ENCODE assay signal across 13 cellular contexts in genomic region chr11:330694-331314, GRCh38. TPM values are rescaled to one million over a fixed set of nuclear protein-coding genes. Genes with fewer than 3 reads are reported as not detected.
A peak's percentile ranks its signal among the peaks of the same experiment; 100 is the strongest.
DNase-seq lines count a peak whose midpoint lies in the region; ATAC-seq and TF ChIP-seq lines count a peak whose summit lies in the region.
"Had no signal": no experiment of that assay in that cellular context is flagged by ENCODE, and none has a peak within 500 bp of the region (broad histone marks: within the 10 kb centered on the region; RNA-seq: fewer than 3 reads in every experiment).

No MANE protein-coding gene starts in this region.

- intact Hi-C loops in activated CD4-positive, alpha-beta T cell treated with anti-CD3 and anti-CD28 coated beads for 36 hours (cut with DNase I, micrococcal nuclease): no loop called here
- intact Hi-C loops in sigmoid colon (cut with DNase I): no loop called here

- H3K27me3 Mint-ChIP-seq in activated CD4-positive, alpha-beta T cell treated with anti-CD3 and anti-CD28 coated beads for 36 hours: no peaks in the 10 kb centered on the region
- H3K27me3 Mint-ChIP-seq in chondrocyte (ENCODE audit: low read depth): no peaks in the 10 kb centered on the region

- ATAC-seq in activated CD4-positive, alpha-beta T cell treated with anti-CD3 and anti-CD28 coated beads for 36 hours: no peak
- ATAC-seq in left lobe of liver (no peak), HG02870 (IDR thresholded peaks at IDR 0.05; ENCODE audit: unreplicated experiment) (no peak)

- CTCF ChIA-PET in activated CD4-positive, alpha-beta T cell treated with anti-CD3 and anti-CD28 coated beads for 36 hours (lab: Charles Lee): interaction anchor here (0.7 to 1.9 kb wide), 4 partner anchors 9 to 96 kb away, joined by 4 to 10 read pairs (median 5); no protein-coding TSS in a partner anchor

- WGBS in sigmoid colon, 2 donors: 69 to 86% methylated on average over 31 of the region's 31 CpGs

- TF ChIP-seq POLR2A in sigmoid colon (IDR thresholded peaks at IDR 0.05): no peak

- H3K27me3 ChIP-seq in sigmoid colon: no peaks in the 10 kb centered on the region

- no peaks in the 10 kb centered on the region for H3K9me3 Mint-ChIP-seq in activated CD4-positive, alpha-beta T cell treated with anti-CD3 and anti-CD28 coated beads for 36 hours (ENCODE audit: low read depth)
- no peaks in the 10 kb centered on the region for H3K9me3 Mint-ChIP-seq in chondrocyte (ENCODE audit: low read depth)

- peak overlapping the region; percentile 58 for H3K4me3 Mint-ChIP-seq in activated CD4-positive, alpha-beta T cell treated with anti-CD3 and anti-CD28 coated beads for 36 hours
- H3K4me3 Mint-ChIP-seq in chondrocyte (ENCODE audit: unreplicated experiment): no peak overlapping the region

- peak overlapping the region; percentile 33 for H3K27ac Mint-ChIP-seq in activated CD4-positive, alpha-beta T cell treated with anti-CD3 and anti-CD28 coated beads for 36 hours
- no peak overlapping the region for H3K27ac Mint-ChIP-seq in chondrocyte (ENCODE audit: unreplicated experiment)

- peaks cover 62% of the 10 kb centered on the region for H3K4me1 Mint-ChIP-seq in activated CD4-positive, alpha-beta T cell treated with anti-CD3 and anti-CD28 coated beads for 36 hours
- peaks cover 18% of the 10 kb centered on the region for H3K4me1 Mint-ChIP-seq in chondrocyte (ENCODE audit: low read depth)

- H3K4me1 ChIP-seq in sigmoid colon: peaks cover 0 to 29% (median 24%) of the 10 kb centered on the region in 4 donors

- H3K36me3 Mint-ChIP-seq in activated CD4-positive, alpha-beta T cell treated with anti-CD3 and anti-CD28 coated beads for 36 hours (ENCODE audit: low read depth): no peaks in the 10 kb centered on the region
- H3K36me3 Mint-ChIP-seq in chondrocyte (ENCODE audit: low read depth): no peaks in the 10 kb centered on the region

- no peak for TF ChIP-seq EP300 in sigmoid colon (IDR thresholded peaks at IDR 0.05)

- no peaks in the 10 kb centered on the region for H3K9me3 ChIP-seq in sigmoid colon

- no peaks in the 10 kb centered on the region for H3K36me3 ChIP-seq in sigmoid colon

- TF ChIP-seq CTCF in chondrocyte (IDR thresholded peaks at IDR 0.05) (no peak), sigmoid colon (IDR thresholded peaks at IDR 0.05) (no peak)

- peak; percentile 56 for DNase-seq in activated CD4-positive, alpha-beta T cell treated with anti-CD3 and anti-CD28 coated beads for 36 hours
- DNase-seq in activated CD4-positive, alpha-beta T cell treated with anti-CD3 and anti-CD28 coated beads for 1 hour: no peak
- DNase-seq in NAMALWA (ENCODE audit: low spot score) (peak; percentile 62), chondrocyte (ENCODE audit: low spot score) (peak; percentile 85), sigmoid colon (peak; percentile 60), left lobe of liver (ENCODE audit: low spot score) (no peak), midbrain (lab: John Stamatoyannopoulos, UW) (no peak)
- DNase-seq: NCI-H2029 had no signal

- POLR2A ChIA-PET in activated CD4-positive, alpha-beta T cell treated with anti-CD3 and anti-CD28 coated beads for 36 hours (lab: Charles Lee): interaction anchor here (0.8 to 1.0 kb wide), 2 partner anchors 25 to 73 kb away, joined by 3 read pairs; no protein-coding TSS in a partner anchor

- H3K27ac ChIP-seq in sigmoid colon: no peak overlapping the region

- no peak overlapping the region for H3K4me3 ChIP-seq in sigmoid colon

RNA-seq across cellular contexts. Expression of gene IFITM3, which starts 10.1 kb away (rescaled TPM):
- 100 to 1,000 TPM in 1 of 2 experiments, 10 to 100 TPM in 1; 77.5 to 122 TPM for total RNA-seq in activated CD4-positive, alpha-beta T cell treated with anti-CD3 and anti-CD28 coated beads for 36 hours
- total RNA-seq in chondrocyte (377 to 394 TPM (median 392 TPM) in 3 replicates), sigmoid colon (100 to 1,000 TPM; 278 to 463 (median 291) TPM), left lobe of liver (488 TPM)
- polyA plus RNA-seq in sigmoid colon: 1,000 to 10,000 TPM in 1 of 3 donors, 100 to 1,000 TPM in 2; 116 to 1,104 (median 383) TPM
- polyA plus RNA-seq: neural cell had no signal

RNA-seq across cellular contexts. Expression of gene IFITM1, which starts 17.0 kb away (rescaled TPM):
- 100 to 1,000 TPM; 248 to 285 TPM for total RNA-seq in activated CD4-positive, alpha-beta T cell treated with anti-CD3 and anti-CD28 coated beads for 36 hours
- total RNA-seq in chondrocyte (1.0 to 3.3 TPM (median 1.6 TPM) in 3 replicates), sigmoid colon (10 to 100 TPM; 82.4 to 94.2 (median 92.6) TPM), left lobe of liver (29.2 TPM)
- polyA plus RNA-seq in sigmoid colon: 100 to 1,000 TPM in 1 of 3 donors, 10 to 100 TPM in 2; 41.2 to 580 (median 58.9) TPM

RNA-seq across cellular contexts. Expression of gene IFITM2, which starts 23.2 kb away (rescaled TPM):
- 100 to 1,000 TPM; 451 to 474 TPM for total RNA-seq in activated CD4-positive, alpha-beta T cell treated with anti-CD3 and anti-CD28 coated beads for 36 hours
- 100 to 109 TPM (median 107 TPM) in 3 replicates for total RNA-seq in chondrocyte
- 100 to 1,000 TPM in 3 of 4 donors, 10 to 100 TPM in 1; 79.8 to 187 (median 141) TPM for total RNA-seq in sigmoid colon
- 100 to 1,000 TPM in 2 of 3 donors, 10 to 100 TPM in 1; 73.3 to 461 (median 164) TPM for polyA plus RNA-seq in sigmoid colon
- total RNA-seq in left lobe of liver: 354 TPM
- polyA plus RNA-seq: neural cell had no signal

RNA-seq across cellular contexts. Expression of gene IFITM5, which starts 31.5 kb away (rescaled TPM):
- not detected for total RNA-seq in activated CD4-positive, alpha-beta T cell treated with anti-CD3 and anti-CD28 coated beads for 36 hours
- total RNA-seq in chondrocyte (not detected in 3 replicates), sigmoid colon (not detected), left lobe of liver (not detected)
- not detected for polyA plus RNA-seq in sigmoid colon
- total RNA-seq: A172, cerebellum had no signal
- polyA plus RNA-seq: fibroblast of lung, neural cell had no signal

RNA-seq across cellular contexts. Expression of gene B4GALNT4, which starts 38.5 kb away (rescaled TPM):
- 1 to 10 TPM; 3.8 to 6.6 TPM for total RNA-seq in activated CD4-positive, alpha-beta T cell treated with anti-CD3 and anti-CD28 coated beads for 36 hours
- 37.0 to 39.1 TPM (median 37.2 TPM) in 3 replicates for total RNA-seq in chondrocyte
- total RNA-seq in sigmoid colon: 1 to 10 TPM; 1.4 to 9.1 (median 2.7) TPM
- 1 to 10 TPM in 2 of 3 donors, not detected in 1; 7.6 to 7.8 TPM for polyA plus RNA-seq in sigmoid colon
- 0.28 TPM for total RNA-seq in left lobe of liver

Comparison
In these comparisons a context has a peak if more than half of its experiments do, and no peak if none do; other contexts are left out.
1. DNase-seq: peak in activated CD4-positive, alpha-beta T cell treated with anti-CD3 and anti-CD28 coated beads for 36 hours (single experiment), NAMALWA (single experiment), chondrocyte (single experiment) and sigmoid colon (single experiment); none in activated CD4-positive, alpha-beta T cell treated with anti-CD3 and anti-CD28 coated beads for 1 hour (single experiment), left lobe of liver (single experiment) and midbrain (single experiment).